28 cellular contexts compared by ENCODE assay signal in the genomic region with DNA sequence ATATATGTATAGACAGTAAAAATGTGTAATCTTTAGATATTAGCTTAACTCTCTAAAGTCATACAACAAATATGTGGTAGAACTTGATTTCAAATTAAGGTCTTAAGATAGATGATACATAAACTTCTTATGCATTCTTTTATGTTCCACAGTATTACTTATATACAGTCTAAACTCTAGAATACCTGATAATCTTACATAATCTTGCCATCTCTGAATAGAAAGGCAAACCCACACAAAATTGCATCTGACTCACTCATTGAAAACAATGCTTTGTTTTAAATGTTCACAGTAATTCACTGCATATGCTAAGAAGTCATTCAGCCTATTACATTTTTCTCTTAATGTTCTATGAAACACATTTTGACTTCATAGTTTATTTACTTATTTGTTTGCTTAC. TPM values are rescaled to one million over a fixed set of nuclear protein-coding genes. Genes with fewer than 3 reads are reported as not detected.
DNase-seq lines count a peak whose midpoint lies in the region; ATAC-seq, FAIRE-seq and TF ChIP-seq lines count a peak whose summit lies in the region.
"Had no signal": no experiment of that assay in that cellular context is flagged by ENCODE, and none has a peak within 500 bp of the region (broad histone marks: within the 10 kb centered on the region; RNA-seq: fewer than 3 reads in every experiment).

No MANE protein-coding gene starts in this region.

- H2BK12ac ChIP-seq in trophoblast cell (ENCODE audit: low read length), result no peak overlapping the region

- no peaks in the 10 kb centered on the region for H3K4me1 Mint-ChIP-seq in activated CD4-positive, alpha-beta memory T cell treated with anti-CD3 and anti-CD28 coated beads, Interleukin-2, amount 10 ng/mL, durations not matched to agents 7 days and 5 days
- H3K4me1 Mint-ChIP-seq in CD4-positive, alpha-beta T cell (ENCODE audit: low read depth), result peaks cover 18% of the 10 kb centered on the region
- H3K4me1 Mint-ChIP-seq: activated B cell treated with CpG ODN at 0.5 μM for 24 hours, nephron progenitor cell had no signal

- H3K4me3 ChIP-seq in trophoblast cell (ENCODE audit: low read depth, low read length), result no peak overlapping the region
- H3K4me3 ChIP-seq: BLaER1 treated with 17β-estradiol and CSF1 and Interleukin-3, amounts not matched to agents 10 nM and 100 nM; lower lobe of right lung; ovary had no signal

- DNase-seq in D721Med (ENCODE audit: insufficient read length, low spot score) (no peak), RWPE1 (ENCODE audit: low spot score) (peak; percentile 11), epithelial cell of prostate (ENCODE audit: low read depth, low spot score) (no peak), trophoblast cell (peak; percentile 8 to 77), T1000 (lab: John Stamatoyannopoulos, UW) (no peak)
- no peak for DNase-seq in activated CD4-positive, alpha-beta memory T cell treated with anti-CD3 and anti-CD28 coated beads, Interleukin-2, amount 10 ng/mL, durations not matched to agents 7 days and 5 days
- no peak for DNase-seq in activated T-cell treated with anti-CD3 and anti-CD28 coated beads, Interleukin-2, amount 50 U/mL, for 1 hour
- no peak for DNase-seq in CD4-positive, alpha-beta T cell
- DNase-seq: activated B cell treated with CpG ODN at 0.5 μM for 24 hours; activated naive CD4-positive, alpha-beta T cell treated with anti-CD3 and anti-CD28 coated beads, Interleukin-2, amount 50 U/mL, for 16 hours; anterior cingulate cortex; Calu3; central memory CD4-positive, alpha-beta T cell; DND-41; KG1; lower lobe of right lung; MM.1S; NCI-H146; NCI-H446 treated with DMSO at 0.1 percent for 48 hours; nephron progenitor cell; ovary; right cardiac atrium; stimulated activated CD4-positive, alpha-beta T cell treated with anti-CD3 and anti-CD28 coated beads, Interleukin-2, amount 100 ng/mL, for 48 hours had no signal

- no peaks in the 10 kb centered on the region for H3K36me3 Mint-ChIP-seq in activated CD4-positive, alpha-beta memory T cell treated with anti-CD3 and anti-CD28 coated beads, Interleukin-2, amount 10 ng/mL, durations not matched to agents 7 days and 5 days (ENCODE audit: low read depth)
- H3K36me3 Mint-ChIP-seq in CD4-positive, alpha-beta T cell (ENCODE audit: low read depth), result peaks cover 84% of the 10 kb centered on the region

- no peak overlapping the region for H3K27ac Mint-ChIP-seq in activated CD4-positive, alpha-beta memory T cell treated with anti-CD3 and anti-CD28 coated beads, Interleukin-2, amount 10 ng/mL, durations not matched to agents 7 days and 5 days
- no peak overlapping the region for H3K27ac Mint-ChIP-seq in CD4-positive, alpha-beta T cell
- H3K27ac Mint-ChIP-seq: activated B cell treated with CpG ODN at 0.5 μM for 24 hours, nephron progenitor cell had no signal

- no peak overlapping the region for H3K9ac ChIP-seq in trophoblast cell (ENCODE audit: low read length)

- no peaks in the 10 kb centered on the region for H3K79me1 ChIP-seq in trophoblast cell (ENCODE audit: low read length)

- H3K79me2 ChIP-seq in trophoblast cell (ENCODE audit: control insufficient read depth, insufficient read depth, low read length, poor library complexity), result no peaks in the 10 kb centered on the region

- H3K18ac ChIP-seq in trophoblast cell (ENCODE audit: low read length), result no peak overlapping the region

- CTCF ChIA-PET in RWPE1 (lab: Yijun Ruan, JAX), result no interaction called here
- CTCF ChIA-PET in activated CD4-positive, alpha-beta memory T cell treated with anti-CD3 and anti-CD28 coated beads, Interleukin-2, amount 10 ng/mL, durations not matched to agents 7 days and 5 days (lab: Charles Lee), result no interaction called here
- CTCF ChIA-PET in CD4-positive, alpha-beta T cell (lab: Charles Lee), result no interaction called here

- H2AFZ ChIP-seq in trophoblast cell (ENCODE audit: insufficient read depth, low read length, poor library complexity), result no peak overlapping the region

- H2AK5ac ChIP-seq in trophoblast cell (ENCODE audit: low read length), result no peak overlapping the region

- H3K4me1 ChIP-seq in trophoblast cell (ENCODE audit: control insufficient read depth in 1 of 2, insufficient read depth in 2 of 2, low read length in 2 of 2), result peaks cover 0 to 2% of the 10 kb centered on the region in 2 experiments

- no peak overlapping the region for H2BK120ac ChIP-seq in trophoblast cell (ENCODE audit: insufficient read depth, low read length, poor library complexity)

- POLR2A ChIA-PET in RWPE1 (lab: Yijun Ruan, JAX; ENCODE audit: low non-redundant PET), result no interaction called here
- POLR2A ChIA-PET in activated CD4-positive, alpha-beta memory T cell treated with anti-CD3 and anti-CD28 coated beads, Interleukin-2, amount 10 ng/mL, durations not matched to agents 7 days and 5 days (lab: Charles Lee), result no interaction called here
- POLR2A ChIA-PET in CD4-positive, alpha-beta T cell (lab: Charles Lee), result no interaction called here

- no peak overlapping the region for H3K4ac ChIP-seq in trophoblast cell (ENCODE audit: low read depth, low read length)

- H3K27me3 ChIP-seq in trophoblast cell (ENCODE audit: insufficient read depth, low read length), result no peaks in the 10 kb centered on the region
- H3K27me3 ChIP-seq in CD4-positive, alpha-beta T cell (ENCODE audit: control insufficient read depth, insufficient read depth, low read length), result no peaks in the 10 kb centered on the region
- H3K27me3 ChIP-seq: BLaER1 treated with 17β-estradiol and CSF1 and Interleukin-3, amounts not matched to agents 10 nM and 100 nM; ovary had no signal

- H3K9me3 ChIP-seq in trophoblast cell (ENCODE audit: insufficient read depth, low read depth, low read length), result no peaks in the 10 kb centered on the region
- no peaks in the 10 kb centered on the region for H3K9me3 ChIP-seq in CD4-positive, alpha-beta T cell (ENCODE audit: control insufficient read depth, low read length)
- H3K9me3 ChIP-seq: lower lobe of right lung, ovary had no signal

- H4K8ac ChIP-seq in trophoblast cell (ENCODE audit: low read depth, low read length), result no peak overlapping the region

- no peaks in the 10 kb centered on the region for H3K36me3 ChIP-seq in trophoblast cell (ENCODE audit: control insufficient read depth in 1 of 2, insufficient read depth in 2 of 2, low read length in 2 of 2)
- H3K36me3 ChIP-seq: lower lobe of right lung, ovary had no signal

- no peak overlapping the region for H3K4me2 ChIP-seq in trophoblast cell (ENCODE audit: low read length)

- peak; percentile 29 for FAIRE-seq in D721Med (lab: Jason Lieb, UNC)
- FAIRE-seq: endometrium, GM18507 had no signal

- no peak overlapping the region for H2BK5ac ChIP-seq in trophoblast cell (ENCODE audit: low read depth, low read length, poor library complexity)

- H3K14ac ChIP-seq in trophoblast cell (ENCODE audit: low read length), result no peak overlapping the region

- no peak for ATAC-seq in CD4-positive, alpha-beta T cell (ENCODE audit: poor library complexity)
- ATAC-seq: Panc1, right cardiac atrium had no signal

- TF ChIP-seq CTCF in D721Med (IDR thresholded peaks at IDR 0.05; ENCODE audit: insufficient read depth, missing control alignments) (no peak), RWPE1 (conservative IDR thresholded peaks at IDR 0.05; ENCODE audit: low read depth) (no peak)
- TF ChIP-seq CTCF in CD4-positive, alpha-beta T cell (IDR thresholded peaks at IDR 0.05), result no peak

- intact Hi-C loops in CD4-positive, alpha-beta T cell (cut with DNase I, micrococcal nuclease), result no loop called here

- no peak overlapping the region for H3K27ac ChIP-seq in RWPE1
- H3K27ac ChIP-seq in epithelial cell of prostate, result peak overlapping the region; percentile 74
- no peak overlapping the region for H3K27ac ChIP-seq in trophoblast cell (ENCODE audit: low read depth, low read length)
- no peak overlapping the region for H3K27ac ChIP-seq in CD4-positive, alpha-beta T cell (ENCODE audit: low read depth, low read length)
- H3K27ac ChIP-seq: lower lobe of right lung, ovary had no signal

- H4K12ac ChIP-seq in trophoblast cell (ENCODE audit: low read depth, low read length), result no peak overlapping the region

- H3K27me3 Mint-ChIP-seq in activated CD4-positive, alpha-beta memory T cell treated with anti-CD3 and anti-CD28 coated beads, Interleukin-2, amount 10 ng/mL, durations not matched to agents 7 days and 5 days, result no peaks in the 10 kb centered on the region
- no peaks in the 10 kb centered on the region for H3K27me3 Mint-ChIP-seq in CD4-positive, alpha-beta T cell
- H3K27me3 Mint-ChIP-seq: activated B cell treated with CpG ODN at 0.5 μM for 24 hours had no signal

- no peak overlapping the region for H3K23ac ChIP-seq in trophoblast cell (ENCODE audit: low read length)

- no peak overlapping the region for H3K4me3 Mint-ChIP-seq in activated CD4-positive, alpha-beta memory T cell treated with anti-CD3 and anti-CD28 coated beads, Interleukin-2, amount 10 ng/mL, durations not matched to agents 7 days and 5 days
- no peak overlapping the region for H3K4me3 Mint-ChIP-seq in CD4-positive, alpha-beta T cell
- H3K4me3 Mint-ChIP-seq: activated B cell treated with CpG ODN at 0.5 μM for 24 hours, nephron progenitor cell had no signal

- no peaks in the 10 kb centered on the region for H3K9me3 Mint-ChIP-seq in activated CD4-positive, alpha-beta memory T cell treated with anti-CD3 and anti-CD28 coated beads, Interleukin-2, amount 10 ng/mL, durations not matched to agents 7 days and 5 days
- H3K9me3 Mint-ChIP-seq in CD4-positive, alpha-beta T cell, result peaks cover 8% of the 10 kb centered on the region
- H3K9me3 Mint-ChIP-seq: activated B cell treated with CpG ODN at 0.5 μM for 24 hours, nephron progenitor cell had no signal

- H4K91ac ChIP-seq in trophoblast cell (ENCODE audit: low read depth, low read length), result no peak overlapping the region

RNA-seq across cellular contexts. Expression of gene SULT1B1, which starts 10.1 kb away (rescaled TPM):
- polyA plus RNA-seq in trophoblast cell (2013), result 0.01 and 0.03 TPM in 2 replicates
- 1 to 10 TPM; 3.7 to 3.9 TPM for total RNA-seq in activated CD4-positive, alpha-beta memory T cell treated with anti-CD3 and anti-CD28 coated beads, Interleukin-2, amount 10 ng/mL, durations not matched to agents 7 days and 5 days
- total RNA-seq in CD4-positive, alpha-beta T cell, result 10 to 100 TPM in 1 of 2 experiments, 1 to 10 TPM in 1; 9.4 to 10.2 TPM
- total RNA-seq: kidney epithelial cell had no signal

Comparison
In these comparisons a context has a peak if more than half of its experiments do, and no peak if none do; other contexts are left out.
1. DNase-seq: peak in RWPE1 (single experiment) and trophoblast cell (2 of 2); none in D721Med (single experiment), epithelial cell of prostate (single experiment), activated CD4-positive, alpha-beta memory T cell treated with anti-CD3 and anti-CD28 coated beads, Interleukin-2, amount 10 ng/mL, durations not matched to agents 7 days and 5 days (single experiment), activated T-cell treated with anti-CD3 and anti-CD28 coated beads, Interleukin-2, amount 50 U/mL, for 1 hour (single experiment), T1000 (single experiment) and CD4-positive, alpha-beta T cell (0 of 10).